Comparison of ENCODE assay signal across 28 cellular contexts in the genomic region with DNA sequence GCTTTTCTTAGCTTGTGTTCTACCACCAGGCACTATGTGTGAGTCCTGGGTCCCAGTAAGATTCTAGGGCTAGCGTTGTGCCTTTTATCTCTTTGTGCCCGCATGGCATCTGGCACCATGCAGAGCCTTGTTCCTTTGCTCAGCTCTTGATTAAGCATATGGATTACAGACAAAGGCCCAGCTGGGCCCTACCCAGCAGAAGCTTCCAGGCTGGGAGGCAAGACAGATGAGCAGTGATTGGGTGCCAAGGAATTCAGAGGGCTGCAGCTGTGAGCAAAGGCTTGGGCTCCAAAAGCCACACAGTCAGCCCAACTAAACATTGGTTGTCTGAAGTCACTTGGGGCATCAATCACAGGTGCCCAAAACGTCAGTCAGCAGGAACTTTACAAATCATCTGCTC. TPM values are rescaled to one million over a fixed set of nuclear protein-coding genes. Genes with fewer than 3 reads are reported as not detected.
DNase-seq lines count a peak whose midpoint lies in the region; TF ChIP-seq lines count a peak whose summit lies in the region.
"Had no signal": no experiment of that assay in that cellular context is flagged by ENCODE, and none has a peak within 500 bp of the region (broad histone marks: within the 10 kb centered on the region; RNA-seq: fewer than 3 reads in every experiment).

No MANE protein-coding gene starts in this region.

- H3K4me3 ChIP-seq in HUES48 (ENCODE audit: low read depth, low read length) (no peak overlapping the region), smooth muscle cell (no peak overlapping the region)
- H3K4me3 ChIP-seq: esophagus muscularis mucosa, HAP-1, tibial nerve had no signal

- no peaks in the 10 kb centered on the region for H3K27me3 ChIP-seq in HUES48 (ENCODE audit: control insufficient read depth, insufficient read depth, low read length)
- no peaks in the 10 kb centered on the region for H3K27me3 ChIP-seq in smooth muscle cell (ENCODE audit: low read depth)
- H3K27me3 ChIP-seq: esophagus muscularis mucosa, tibial nerve had no signal

- no peak overlapping the region for H2AFZ ChIP-seq in smooth muscle cell (ENCODE audit: low read depth)

- TF ChIP-seq CTCF in brain (conservative IDR thresholded peaks at IDR 0.05) (no peak), smooth muscle cell (IDR thresholded peaks at IDR 0.05; ENCODE audit: borderline replicate concordance, insufficient read depth, poor library complexity, severe bottlenecking) (no peak)

- H3K9me3 ChIP-seq in HUES48 (ENCODE audit: control insufficient read depth, insufficient read depth, low read length) (no peaks in the 10 kb centered on the region), smooth muscle cell (replicated peaks; ENCODE audit: low read depth) (no peaks in the 10 kb centered on the region)
- H3K9me3 ChIP-seq: esophagus muscularis mucosa, HAP-1 had no signal

- H3K4me1 Mint-ChIP-seq in brain: peaks cover 13% of the 10 kb centered on the region
- no peaks in the 10 kb centered on the region for H3K4me1 Mint-ChIP-seq in activated naive CD4-positive, alpha-beta T cell treated with anti-CD3 and anti-CD28 coated beads, Interleukin-2, amount 10 ng/mL, durations not matched to agents 7 days and 5 days
- H3K4me1 Mint-ChIP-seq: central memory CD8-positive, alpha-beta T cell; immature natural killer cell had no signal

- H3F3A ChIP-seq in smooth muscle cell (ENCODE audit: low read depth): no peaks in the 10 kb centered on the region

- no peaks in the 10 kb centered on the region for H3K36me3 Mint-ChIP-seq in brain
- H3K36me3 Mint-ChIP-seq in activated naive CD4-positive, alpha-beta T cell treated with anti-CD3 and anti-CD28 coated beads, Interleukin-2, amount 10 ng/mL, durations not matched to agents 7 days and 5 days: no peaks in the 10 kb centered on the region
- H3K36me3 Mint-ChIP-seq: CD8-positive, alpha-beta T cell had no signal

- intact Hi-C loops in posterior cingulate gyrus (cut with DNase I): no loop called here

- H3K36me3 ChIP-seq in HUES48 (ENCODE audit: control insufficient read depth, insufficient read depth, low read length) (no peaks in the 10 kb centered on the region), smooth muscle cell (ENCODE audit: low read depth) (no peaks in the 10 kb centered on the region)
- H3K36me3 ChIP-seq: esophagus muscularis mucosa, HAP-1, tibial nerve, WERI-Rb-1 had no signal

- no peak overlapping the region for H3K4me2 ChIP-seq in smooth muscle cell

- peaks cover 0 to 10% (median 3%) of the 10 kb centered on the region in 5 experiments for H3K9me3 Mint-ChIP-seq in brain
- H3K9me3 Mint-ChIP-seq in activated naive CD4-positive, alpha-beta T cell treated with anti-CD3 and anti-CD28 coated beads, Interleukin-2, amount 10 ng/mL, durations not matched to agents 7 days and 5 days: no peaks in the 10 kb centered on the region
- H3K9me3 Mint-ChIP-seq: central memory CD8-positive, alpha-beta T cell had no signal

- no peaks in the 10 kb centered on the region for H3K79me2 ChIP-seq in smooth muscle cell (ENCODE audit: low read depth)

- H3K27ac ChIP-seq in HUES48 (ENCODE audit: low read depth, low read length) (peak overlapping the region; percentile 47), smooth muscle cell (ENCODE audit: low read depth) (no peak overlapping the region)
- H3K27ac ChIP-seq: esophagus muscularis mucosa, tibial nerve, WERI-Rb-1 had no signal

- H3K27ac Mint-ChIP-seq in brain: peak overlapping the region in 4 of 5 experiments; percentile 66 to 88 (median 81)
- no peak overlapping the region for H3K27ac Mint-ChIP-seq in activated naive CD4-positive, alpha-beta T cell treated with anti-CD3 and anti-CD28 coated beads, Interleukin-2, amount 10 ng/mL, durations not matched to agents 7 days and 5 days
- H3K27ac Mint-ChIP-seq: CD8-positive, alpha-beta T cell; immature natural killer cell had no signal

- H3K9ac ChIP-seq in HUES48 (ENCODE audit: low read depth, low read length) (no peak overlapping the region), smooth muscle cell (ENCODE audit: low read depth) (no peak overlapping the region)

- H3K4me3 Mint-ChIP-seq in brain: no peak overlapping the region
- H3K4me3 Mint-ChIP-seq in activated naive CD4-positive, alpha-beta T cell treated with anti-CD3 and anti-CD28 coated beads, Interleukin-2, amount 10 ng/mL, durations not matched to agents 7 days and 5 days: no peak overlapping the region
- H3K4me3 Mint-ChIP-seq: CD8-positive, alpha-beta T cell; central memory CD8-positive, alpha-beta T cell; immature natural killer cell had no signal

- peaks cover 25% of the 10 kb centered on the region for H3K4me1 ChIP-seq in HUES48 (ENCODE audit: control insufficient read depth, insufficient read depth, low read length)
- H3K4me1 ChIP-seq in smooth muscle cell (ENCODE audit: low read depth): peaks cover 17% of the 10 kb centered on the region
- H3K4me1 ChIP-seq: esophagus muscularis mucosa, HAP-1, tibial nerve had no signal

- H3K27me3 Mint-ChIP-seq in brain: peaks cover 9% of the 10 kb centered on the region
- H3K27me3 Mint-ChIP-seq in activated naive CD4-positive, alpha-beta T cell treated with anti-CD3 and anti-CD28 coated beads, Interleukin-2, amount 10 ng/mL, durations not matched to agents 7 days and 5 days: peaks cover 13% of the 10 kb centered on the region

- CTCF ChIA-PET in activated naive CD4-positive, alpha-beta T cell treated with anti-CD3 and anti-CD28 coated beads, Interleukin-2, amount 10 ng/mL, durations not matched to agents 7 days and 5 days (lab: Charles Lee): no interaction called here

- H4K20me1 ChIP-seq in smooth muscle cell (ENCODE audit: low read depth): no peaks in the 10 kb centered on the region

- 77% methylated on average over 3 of the region's 3 CpGs for WGBS in smooth muscle cell (ENCODE audit: low lambda C conversion rate)

- peak; percentile 46 for DNase-seq in medulla oblongata (ENCODE audit: extremely low spot score)
- DNase-seq in posterior cingulate gyrus: peak in 7 of 10 donors; percentile 16 to 79 (median 34)
- DNase-seq in RKO (ENCODE audit: low spot score): no peak
- DNase-seq in activated naive CD4-positive, alpha-beta T cell treated with anti-CD3 and anti-CD28 coated beads, Interleukin-2, amount 10 ng/mL, durations not matched to agents 7 days and 5 days: no peak
- no peak for DNase-seq in activated T-cell treated with anti-CD3 and anti-CD28 coated beads, Interleukin-2, amount 50 U/mL, for 1 hour
- DNase-seq in smooth muscle cell (lab: John Stamatoyannopoulos, UW; ENCODE audit: unreplicated experiment): no peak
- DNase-seq: activated CD4-positive, alpha-beta T cell treated with anti-CD3 and anti-CD28 coated beads, Interleukin-2, amount 50 U/mL, for 4 hours; activated naive CD4-positive, alpha-beta T cell; CD8-positive, alpha-beta T cell; DND-41; immature natural killer cell; left ventricle myocardium superior; NCI-H1092; NCI-H2081 treated with DMSO at 0.1 percent for 48 hours; stimulated activated naive CD4-positive, alpha-beta T cell; T-helper 2 cell; WERI-Rb-1 had no signal

RNA-seq across cellular contexts. Expression of a gene that starts 2.0 kb away (rescaled TPM):
- polyA plus RNA-seq in brain (ENCODE audit: insufficient read depth, low read depth, low replicate concordance): not detected
- total RNA-seq in smooth muscle cell: not detected in 2 replicates
- polyA plus RNA-seq in smooth muscle cell: 0.28 TPM in 1 of 2 replicates, not detected in the other
- total RNA-seq: CD8-positive, alpha-beta T cell; esophagus muscularis mucosa; HT1080; left ventricle myocardium superior; LHCN-M2; NCI-H460; osteoblast; RPMI7951; tibial nerve had no signal

Comparison
In these comparisons a context has a peak if more than half of its experiments do, and no peak if none do; other contexts are left out.
1. DNase-seq: peak in medulla oblongata (single experiment) and posterior cingulate gyrus (7 of 10); none in RKO (single experiment), activated naive CD4-positive, alpha-beta T cell treated with anti-CD3 and anti-CD28 coated beads, Interleukin-2, amount 10 ng/mL, durations not matched to agents 7 days and 5 days (single experiment), activated T-cell treated with anti-CD3 and anti-CD28 coated beads, Interleukin-2, amount 50 U/mL, for 1 hour (single experiment) and smooth muscle cell (single experiment).